In genomic region chr11:5380740-5381342, GRCh38 we compare ENCODE assay signal across 10 cellular contexts. TPM values are rescaled to one million over a fixed set of nuclear protein-coding genes. Genes with fewer than 3 reads are reported as not detected.
DNase-seq lines count a peak whose midpoint lies in the region; ATAC-seq and TF ChIP-seq lines count a peak whose summit lies in the region.
"Had no signal": no experiment of that assay in that cellular context is flagged by ENCODE, and none has a peak within 500 bp of the region (broad histone marks: within the 10 kb centered on the region; RNA-seq: fewer than 3 reads in every experiment).

No MANE protein-coding gene starts in this region.

- no TSS peak for BruUV-seq in Panc1 (replicated peaks; lab: Mats Ljungman, UMichigan)

- H3K27me3 Mint-ChIP-seq in stimulated activated naive B cell treated with anti-CD40 and anti-IgM and Interleukin-4, amounts not matched to agents 10 μg/mL and 1 μg/mL and 100 μg/mL, for 72 hours, result peaks cover 3 to 18% of the 10 kb centered on the region in 2 donors

- POLR2A ChIA-PET in Panc1 (lab: Charles Lee), result no interaction called here

- DNase-seq in NCI-H146 (lab: John Stamatoyannopoulos, UW) (peak; percentile 42), NCI-H146 treated with DMSO at 0.1 percent for 48 hours (lab: John Stamatoyannopoulos, UW; ENCODE audit: unreplicated experiment) (no peak), Panc1 (ENCODE audit: low read depth, low spot score) (peak; percentile 45), brain pericyte (ENCODE audit: low read depth, low spot score) (peak; percentile 10), kidney epithelial cell (ENCODE audit: low read depth) (no peak)
- peak; percentile 12 for DNase-seq in stimulated activated naive B cell treated with anti-CD40 and anti-IgM and Interleukin-4, amounts not matched to agents 10 μg/mL and 1 μg/mL and 100 μg/mL, for 72 hours

- no peaks in the 10 kb centered on the region for H3K4me1 ChIP-seq in Panc1 (ENCODE audit: control insufficient read depth, insufficient read depth, low read length)
- H3K4me1 ChIP-seq: BLaER1 had no signal

- H3K9me3 ChIP-seq in Panc1 (ENCODE audit: control insufficient read depth, insufficient read depth, low read depth, low read length), result no peaks in the 10 kb centered on the region
- H3K9me3 ChIP-seq: BLaER1 had no signal

- H3K27ac ChIP-seq in Panc1 (ENCODE audit: low read length), result no peak overlapping the region
- H3K27ac ChIP-seq: BLaER1 had no signal

- H3K36me3 ChIP-seq in Panc1 (ENCODE audit: control insufficient read depth, insufficient read depth, low read length) (no peaks in the 10 kb centered on the region), kidney epithelial cell (ENCODE audit: control insufficient read depth, insufficient read depth, low read length) (no peaks in the 10 kb centered on the region)
- H3K36me3 ChIP-seq: BLaER1 had no signal

- no peak overlapping the region for H3K4me3 ChIP-seq in Panc1 (ENCODE audit: low read depth in 2 of 2, low read length in 2 of 2)
- H3K4me3 ChIP-seq in kidney epithelial cell (ENCODE audit: low read depth, low read length), result no peak overlapping the region
- H3K4me3 ChIP-seq: BLaER1 had no signal

- no peak overlapping the region for H3K4me3 Mint-ChIP-seq in stimulated activated naive B cell treated with anti-CD40 and anti-IgM and Interleukin-4, amounts not matched to agents 10 μg/mL and 1 μg/mL and 100 μg/mL, for 72 hours

- CTCF ChIA-PET in Panc1 (lab: Charles Lee), result no interaction called here

- intact Hi-C loops in Panc1 (cut with micrococcal nuclease; ENCODE audit: unreplicated experiment), result loop anchor here (1.0 to 5.0 kb wide), 4 partner anchors 176 to 755 kb away; partner anchors contain the start of gene OR52N2

- no peaks in the 10 kb centered on the region for H3K4me1 Mint-ChIP-seq in stimulated activated naive B cell treated with anti-CD40 and anti-IgM and Interleukin-4, amounts not matched to agents 10 μg/mL and 1 μg/mL and 100 μg/mL, for 72 hours

- peak; percentile 88 for TF ChIP-seq CTCF in Panc1 (IDR thresholded peaks at IDR 0.05)
- peak; percentile 83 for TF ChIP-seq CTCF in kidney epithelial cell (IDR thresholded peaks at IDR 0.05; ENCODE audit: insufficient read depth, low read length, poor library complexity, severe bottlenecking)

- in situ Hi-C loops in Panc1 (cut with HindIII; ENCODE audit: low pct_unique_long_range_greater_than_20kb, low sequenced_read_pairs), result no loop called here

- no peaks in the 10 kb centered on the region for H3K36me3 Mint-ChIP-seq in stimulated activated naive B cell treated with anti-CD40 and anti-IgM and Interleukin-4, amounts not matched to agents 10 μg/mL and 1 μg/mL and 100 μg/mL, for 72 hours

- no peak overlapping the region for H3K27ac Mint-ChIP-seq in stimulated activated naive B cell treated with anti-CD40 and anti-IgM and Interleukin-4, amounts not matched to agents 10 μg/mL and 1 μg/mL and 100 μg/mL, for 72 hours

- ATAC-seq in GM21360 (IDR thresholded peaks at IDR 0.05; ENCODE audit: unreplicated experiment) (peak; percentile 93), HG03521 (IDR thresholded peaks at IDR 0.05; ENCODE audit: unreplicated experiment) (peak; percentile 86), Panc1 (peak; percentile 99)
- ATAC-seq in stimulated activated naive B cell treated with anti-CD40 and anti-IgM and Interleukin-4, amounts not matched to agents 10 μg/mL and 1 μg/mL and 100 μg/mL, for 72 hours (replicated peaks), result peak; percentile 80 to 82

- H3K9me3 Mint-ChIP-seq in stimulated activated naive B cell treated with anti-CD40 and anti-IgM and Interleukin-4, amounts not matched to agents 10 μg/mL and 1 μg/mL and 100 μg/mL, for 72 hours, result peaks cover 0 to 3% of the 10 kb centered on the region in 2 donors

- no peaks in the 10 kb centered on the region for H3K27me3 ChIP-seq in Panc1 (ENCODE audit: control insufficient read depth, insufficient read depth, low read length)
- no peaks in the 10 kb centered on the region for H3K27me3 ChIP-seq in kidney epithelial cell (ENCODE audit: control insufficient read depth, insufficient read depth, low read length)
- H3K27me3 ChIP-seq: BLaER1 had no signal

RNA-seq across cellular contexts. Expression of gene OR51M1, which starts 2.8 kb away (rescaled TPM):
- not detected for total RNA-seq in Panc1 (2021; ENCODE audit: unreplicated experiment)
- not detected for polyA plus RNA-seq in Panc1 (2012; ENCODE audit: insufficient read length)
- not detected in 2 replicates for total RNA-seq in kidney epithelial cell
- total RNA-seq: urinary bladder had no signal
- polyA plus RNA-seq: urinary bladder had no signal

RNA-seq across cellular contexts. Expression of gene OR51B6, which starts 29.5 kb away (rescaled TPM):
- total RNA-seq in Panc1 (2021; ENCODE audit: unreplicated experiment) (not detected), kidney epithelial cell (not detected in 2 replicates)
- not detected for polyA plus RNA-seq in Panc1 (2012; ENCODE audit: insufficient read length)
- total RNA-seq: urinary bladder had no signal
- polyA plus RNA-seq: urinary bladder had no signal

RNA-seq across cellular contexts. Expression of gene OR51B5, which starts 37.5 kb away (rescaled TPM):
- total RNA-seq in Panc1 (2021; ENCODE audit: unreplicated experiment) (not detected), kidney epithelial cell (not detected in 2 replicates)
- not detected for polyA plus RNA-seq in Panc1 (2012; ENCODE audit: insufficient read length)
- polyA plus RNA-seq: urinary bladder had no signal

RNA-seq across cellular contexts. Expression of gene OR51Q1, which starts 41.1 kb away (rescaled TPM):
- total RNA-seq in Panc1 (2021; ENCODE audit: unreplicated experiment) (not detected), kidney epithelial cell (not detected in 2 replicates)
- not detected for polyA plus RNA-seq in Panc1 (2012; ENCODE audit: insufficient read length)
- total RNA-seq: urinary bladder had no signal
- polyA plus RNA-seq: urinary bladder had no signal

RNA-seq across cellular contexts. Expression of gene OR51B2, which starts 56.7 kb away (rescaled TPM):
- total RNA-seq in Panc1 (2021; ENCODE audit: unreplicated experiment) (not detected), kidney epithelial cell (not detected in 2 replicates)
- polyA plus RNA-seq in Panc1 (2012; ENCODE audit: insufficient read length), result not detected
- polyA plus RNA-seq: urinary bladder had no signal

Comparison
In these comparisons a context has a peak if more than half of its experiments do, and no peak if none do; other contexts are left out.
1. DNase-seq: peak in NCI-H146 (single experiment), Panc1 (single experiment), brain pericyte (single experiment) and stimulated activated naive B cell treated with anti-CD40 and anti-IgM and Interleukin-4, amounts not matched to agents 10 μg/mL and 1 μg/mL and 100 μg/mL, for 72 hours (single experiment); none in NCI-H146 treated with DMSO at 0.1 percent for 48 hours (single experiment) and kidney epithelial cell (single experiment).
2. Peak in every context shown above with its lines, with median percentiles within 50 percentile points of each other: ATAC-seq.